Comparison of ENCODE assay signal across 8 cellular contexts in the genomic region with DNA sequence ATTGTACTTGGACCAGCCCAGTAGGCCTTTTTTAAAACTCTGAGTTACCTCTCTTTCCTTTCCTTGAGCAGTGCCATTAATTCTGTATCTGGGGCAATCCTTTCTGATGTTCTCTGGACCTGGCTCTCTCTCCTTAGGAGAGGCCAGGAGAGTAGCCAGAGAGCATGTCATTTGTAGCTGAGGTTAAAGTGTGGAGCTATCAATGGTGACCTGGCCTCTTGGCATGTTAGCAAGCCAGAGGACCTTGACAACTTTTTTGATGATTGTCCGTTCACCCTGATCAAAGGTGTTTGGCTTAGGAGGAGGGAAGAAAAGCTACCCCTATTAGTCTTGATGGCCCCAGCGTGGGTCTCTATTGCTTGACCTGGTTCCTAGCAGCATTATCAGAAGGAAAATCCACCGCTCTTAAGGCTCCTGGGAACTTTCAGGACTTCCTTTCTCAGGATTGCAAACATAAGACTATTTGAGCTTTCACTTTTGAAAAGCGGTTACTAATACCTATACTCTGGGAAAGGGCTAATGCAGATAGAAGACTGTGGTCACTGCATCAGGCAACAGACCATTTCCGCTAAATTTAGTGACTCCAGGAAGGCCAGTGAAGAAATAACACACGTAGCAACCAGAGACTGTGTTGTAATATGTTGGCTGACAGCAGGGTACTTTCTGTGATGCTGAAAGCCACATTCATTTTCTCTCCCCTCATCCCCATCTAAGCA. TPM values are rescaled to one million over a fixed set of nuclear protein-coding genes. Genes with fewer than 3 reads are reported as not detected.
DNase-seq lines count a peak whose midpoint lies in the region; ATAC-seq and TF ChIP-seq lines count a peak whose summit lies in the region.

No MANE protein-coding gene starts in this region.

- H3K36me3 ChIP-seq in CD4-positive, alpha-beta memory T cell (ENCODE audit: insufficient read depth, low read length) = no peaks in the 10 kb centered on the region
- no peaks in the 10 kb centered on the region for H3K36me3 ChIP-seq in endocrine pancreas (ENCODE audit: control insufficient read depth, insufficient read depth, low read length)

- no peaks in the 10 kb centered on the region for H3K27me3 Mint-ChIP-seq in CD4-positive, alpha-beta memory T cell

- peak overlapping the region; percentile 43 for H3K27ac ChIP-seq in CD4-positive, alpha-beta memory T cell (ENCODE audit: low read depth, low read length)

- peak overlapping the region; percentile 38 for H3K9ac ChIP-seq in endocrine pancreas (ENCODE audit: control insufficient read depth, insufficient read depth, low read length)

- peak overlapping the region; percentile 81 to 96 (median 92) for H3K27ac Mint-ChIP-seq in CD4-positive, alpha-beta memory T cell

- peaks cover 30% of the 10 kb centered on the region for H3K4me1 ChIP-seq in CD4-positive, alpha-beta memory T cell (ENCODE audit: insufficient read depth, low read length)
- peaks cover 4% of the 10 kb centered on the region for H3K4me1 ChIP-seq in endocrine pancreas (ENCODE audit: control insufficient read depth, insufficient read depth, low read length)

- H3K9me3 Mint-ChIP-seq in CD4-positive, alpha-beta memory T cell = peaks cover 0 to 1% (median 0%) of the 10 kb centered on the region in 8 donors

- ATAC-seq in omental fat pad (ENCODE audit: low FRiP score) = peak; percentile 44
- ATAC-seq in GM19351 (IDR thresholded peaks at IDR 0.05; ENCODE audit: unreplicated experiment) = no peak
- ATAC-seq in HG02759 (IDR thresholded peaks at IDR 0.05; ENCODE audit: unreplicated experiment) = no peak

- peak overlapping the region; percentile 42 to 87 (median 72) for H3K4me3 Mint-ChIP-seq in CD4-positive, alpha-beta memory T cell

- DNase-seq in CD4-positive, alpha-beta memory T cell = no peak
- DNase-seq in NOMO-1 treated with DMSO at 0.1 percent for 48 hours (lab: John Stamatoyannopoulos, UW; ENCODE audit: unreplicated experiment) (peak; percentile 94), omental fat pad (ENCODE audit: low spot score) (no peak), H4 (ENCODE audit: low spot score) (no peak), RKO (ENCODE audit: low spot score) (no peak)

- H3K36me3 Mint-ChIP-seq in CD4-positive, alpha-beta memory T cell = peaks cover 28 to 48% of the 10 kb centered on the region in 2 donors

- POLR2A ChIA-PET in CD4-positive, alpha-beta memory T cell (lab: Charles Lee; ENCODE audit: partially characterized antibody) = interaction anchor here (0.9 to 8.2 kb wide), 14 partner anchors 11 to 264 kb away, joined by 3 to 75 read pairs (median 6); partner anchors contain the start of genes LIMK2, PIK3IP1 and SELENOM

- H3K4me3 ChIP-seq in CD4-positive, alpha-beta memory T cell (ENCODE audit: low read length in 2 of 2) = peak overlapping the region in 1 of 2 donors; percentile 9
- peak overlapping the region; percentile 41 for H3K4me3 ChIP-seq in endocrine pancreas (ENCODE audit: control insufficient read depth, insufficient read depth, low read length)

- no peaks in the 10 kb centered on the region for H3K9me3 ChIP-seq in CD4-positive, alpha-beta memory T cell (ENCODE audit: control insufficient read depth in 1 of 2, low read length in 2 of 2)
- no peaks in the 10 kb centered on the region for H3K9me3 ChIP-seq in endocrine pancreas (ENCODE audit: control insufficient read depth, low read length)

- TF ChIP-seq CTCF in omental fat pad (IDR thresholded peaks at IDR 0.05) = no peak

- intact Hi-C loops in CD4-positive, alpha-beta memory T cell (cut with micrococcal nuclease) = loop anchor here (2.0 kb wide), 1 partner anchor 282 kb away; no protein-coding TSS in a partner anchor

- CTCF ChIA-PET in CD4-positive, alpha-beta memory T cell (lab: Charles Lee; ENCODE audit: partially characterized antibody) = interaction anchor here (0.7 to 12.4 kb wide), 19 partner anchors 12 to 595 kb away, joined by 3 to 178 read pairs (median 7); partner anchors contain the start of genes LIMK2, RNF185, SELENOM and SLC35E4

- H3K4me1 Mint-ChIP-seq in CD4-positive, alpha-beta memory T cell = peaks cover 36 to 68% (median 56%) of the 10 kb centered on the region in 4 donors

- H3K27me3 ChIP-seq in CD4-positive, alpha-beta memory T cell (ENCODE audit: insufficient read depth, low read length) = no peaks in the 10 kb centered on the region
- no peaks in the 10 kb centered on the region for H3K27me3 ChIP-seq in endocrine pancreas (ENCODE audit: control insufficient read depth, insufficient read depth, low read length)

RNA-seq across cellular contexts. Expression of gene LIMK2, which starts 18.2 kb away (rescaled TPM):
- total RNA-seq in CD4-positive, alpha-beta memory T cell = 10 to 100 TPM; 32.2 to 33.2 TPM
- polyA plus RNA-seq in CD4-positive, alpha-beta memory T cell = 10 to 100 TPM; 12.3 to 26.8 TPM
- 10 to 100 TPM; 32.0 to 66.2 (median 40.7) TPM for total RNA-seq in omental fat pad
- total RNA-seq in H4 (2014; rRNA removed; shearing (Covaris generic)) = 3.8 and 4.9 TPM in 2 replicates
